33 cellular contexts compared by ENCODE assay signal in the genomic region with DNA sequence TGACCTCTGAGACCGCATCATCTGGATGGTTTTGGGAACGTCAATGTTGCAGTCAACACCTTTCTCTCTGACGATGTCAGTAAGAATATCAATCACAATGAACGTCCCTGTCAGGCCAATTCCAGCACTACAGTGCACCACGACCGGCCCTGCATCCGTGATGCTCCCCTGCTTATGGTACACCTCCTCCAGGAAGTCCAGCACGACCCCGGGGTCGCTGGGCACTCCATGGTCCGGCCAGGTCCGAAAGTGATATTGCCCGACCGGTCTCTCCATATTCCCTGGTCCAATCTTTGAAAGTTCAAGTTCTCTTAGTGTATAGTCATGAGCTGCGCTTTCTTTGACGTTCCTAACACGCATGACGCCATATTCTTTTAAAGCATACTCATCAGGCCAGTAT.
"Had no signal": no experiment of that assay in that cellular context is flagged by ENCODE, and none has a peak within 500 bp of the region (broad histone marks: within the 10 kb centered on the region; RNA-seq: fewer than 3 reads in every experiment).

No MANE protein-coding gene starts in this region.

- H3K9me3 ChIP-seq: MG63 had no signal

- H3K9ac ChIP-seq: KMS-11 had no signal

- H3K27ac ChIP-seq: KMS-11 had no signal

- H3K36me3 ChIP-seq: MG63 had no signal

- H3K27me3 ChIP-seq: MG63 had no signal

- DNase-seq: Kasumi-1, MG63, MM.1S, MV-4-11, NCI-H1048, NCI-H1092, NCI-H1092 treated with DMSO at 0.1 percent for 48 hours, NCI-H1105, NCI-H1105 treated with DMSO at 0.1 percent for 48 hours, NCI-H1417, NCI-H1417 treated with DMSO at 0.1 percent for 48 hours, NCI-H1436, NCI-H1436 treated with DMSO at 0.1 percent for 48 hours, NCI-H146, NCI-H1694, NCI-H1694 treated with DMSO at 0.1 percent for 48 hours, NCI-H187, NCI-H187 treated with DMSO at 0.1 percent for 48 hours, NCI-H1930, NCI-H2029, NCI-H2029 treated with DMSO at 0.1 percent for 48 hours, NCI-H2081 treated with DMSO at 0.1 percent for 48 hours, NCI-H2107, NCI-H2171, NCI-H2171 treated with DMSO at 0.1 percent for 48 hours, NCI-H2227 treated with DMSO at 0.1 percent for 48 hours, NCI-H226, NCI-H345, NCI-H446, NCI-H446 treated with DMSO at 0.1 percent for 48 hours, NCI-H510A, NCI-H510A treated with DMSO at 0.1 percent for 48 hours had no signal

- H3K4me2 ChIP-seq: KMS-11 had no signal

- H3K4me3 ChIP-seq: MG63 had no signal
